8 cellular contexts compared by ENCODE assay signal in genomic region chr1:41322835-41323234, GRCh38. TPM values are rescaled to one million over a fixed set of nuclear protein-coding genes. Genes with fewer than 3 reads are reported as not detected.
DNase-seq lines count a peak whose midpoint lies in the region; ATAC-seq and TF ChIP-seq lines count a peak whose summit lies in the region.

No MANE protein-coding gene starts in this region.

- H3K4me3 ChIP-seq in SJCRH30 (no peak overlapping the region), lung (no peak overlapping the region)

- no peaks in the 10 kb centered on the region for H3K36me3 Mint-ChIP-seq in chondrocyte (ENCODE audit: low read depth)

- H3K27me3 Mint-ChIP-seq in chondrocyte (ENCODE audit: low read depth), result peaks cover 1% of the 10 kb centered on the region

- H3K4me3 Mint-ChIP-seq in chondrocyte (ENCODE audit: unreplicated experiment), result no peak overlapping the region

- H3K27ac Mint-ChIP-seq in chondrocyte (ENCODE audit: unreplicated experiment), result no peak overlapping the region

- H3K4me1 ChIP-seq in SJCRH30 (peaks cover 73% of the 10 kb centered on the region), lung (ENCODE audit: control insufficient read depth in 2 of 2, insufficient read depth in 2 of 2, low read length in 2 of 2) (no peaks in the 10 kb centered on the region)

- no peaks in the 10 kb centered on the region for H3K9me3 Mint-ChIP-seq in chondrocyte (ENCODE audit: low read depth)

- ATAC-seq in lung (ENCODE audit: insufficient read depth, low FRiP score) (no peak), HG03571 (IDR thresholded peaks at IDR 0.05; ENCODE audit: unreplicated experiment) (no peak), GM21576 (IDR thresholded peaks at IDR 0.05; ENCODE audit: unreplicated experiment) (no peak)

- H3K27ac ChIP-seq in SJCRH30, result no peak overlapping the region
- H3K27ac ChIP-seq in lung (ENCODE audit: low read depth in 1 of 2, low read length in 1 of 2), result no peak overlapping the region

- peak; percentile 89 for DNase-seq in DMS53 (lab: John Stamatoyannopoulos, UW)
- peak; percentile 36 for DNase-seq in HS-27A (ENCODE audit: low read depth)
- DNase-seq in SJCRH30, result peak; percentile 61 to 78
- no peak for DNase-seq in chondrocyte (ENCODE audit: low spot score)
- DNase-seq in lung (ENCODE audit: low spot score), result peak; percentile 25
- DNase-seq in kidney glomerular epithelial cell (lab: John Stamatoyannopoulos, UW), result no peak

- H3K9me3 ChIP-seq in SJCRH30 (replicated peaks), result no peaks in the 10 kb centered on the region
- H3K9me3 ChIP-seq in lung (ENCODE audit: control insufficient read depth in 2 of 2, insufficient read depth in 1 of 2, low read length in 1 of 2), result no peaks in the 10 kb centered on the region

- H3K4me1 Mint-ChIP-seq in chondrocyte (ENCODE audit: low read depth), result peaks cover 20% of the 10 kb centered on the region

- WGBS in lung, 2 donors, result 66 to 78% methylated on average over 7 of the region's 7 CpGs

- H3K36me3 ChIP-seq in SJCRH30, result no peaks in the 10 kb centered on the region
- no peaks in the 10 kb centered on the region for H3K36me3 ChIP-seq in lung (ENCODE audit: control insufficient read depth in 2 of 2, insufficient read depth in 2 of 2, low read length in 2 of 2)

- TF ChIP-seq CTCF in chondrocyte (IDR thresholded peaks at IDR 0.05) (peak; percentile 70), lung (IDR thresholded peaks at IDR 0.05; ENCODE audit: control extremely low read depth, extremely low read depth) (no peak)

- H3K27me3 ChIP-seq in SJCRH30 (no peaks in the 10 kb centered on the region), lung (ENCODE audit: control insufficient read depth, insufficient read depth) (no peaks in the 10 kb centered on the region)

RNA-seq across cellular contexts. Expression of gene FOXO6, which starts 38.4 kb away (rescaled TPM):
- total RNA-seq in SJCRH30 (2014; rRNA removed; shearing (Covaris generic)), result 11.9 and 12.9 TPM in 2 replicates
- total RNA-seq in chondrocyte, result 1.1 to 3.2 TPM (median 1.7 TPM) in 3 replicates
- total RNA-seq in lung, result 1 to 10 TPM; 1.4 to 2.9 TPM
- polyA plus RNA-seq in lung, result under 1 TPM; 0.22 to 0.31 TPM

Comparison
In these comparisons a context has a peak if more than half of its experiments do, and no peak if none do; other contexts are left out.
1. DNase-seq: peak in DMS53 (single experiment), HS-27A (single experiment), SJCRH30 (2 of 2) and lung (single experiment); none in chondrocyte (single experiment) and kidney glomerular epithelial cell (single experiment).